Comparison of ENCODE assay signal across 12 cellular contexts in the genomic region with DNA sequence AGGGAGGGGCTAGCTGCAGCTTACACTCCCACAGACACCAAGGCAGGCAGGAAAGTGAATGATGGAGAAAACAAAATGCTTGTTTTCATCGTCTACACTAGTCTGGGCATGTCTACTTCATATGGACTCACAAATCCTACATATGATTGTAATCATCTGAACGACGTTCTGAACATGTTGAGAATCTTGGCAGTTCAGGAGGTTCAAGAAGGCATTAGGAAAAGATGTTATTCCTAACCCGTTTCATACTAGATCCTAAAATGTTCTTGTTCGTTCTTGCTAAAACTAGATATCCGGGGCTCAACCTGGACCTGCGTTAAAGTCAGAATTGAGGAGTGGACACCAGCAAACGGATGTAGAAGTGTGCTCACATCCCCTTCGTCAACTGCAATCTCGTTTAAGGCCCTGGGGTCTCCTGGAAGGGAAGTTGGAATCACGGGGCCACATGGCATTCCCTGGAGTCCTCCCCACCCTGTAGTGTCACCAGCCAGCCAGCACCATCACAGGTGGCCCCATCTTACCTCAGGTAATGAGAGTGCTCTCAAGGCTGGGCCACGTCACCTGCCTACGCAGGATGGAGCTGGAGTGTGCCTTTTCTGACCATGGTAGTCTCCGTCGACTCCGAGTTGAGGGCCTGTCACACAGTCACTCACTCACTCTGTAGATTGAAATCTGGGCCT.
"Had no signal": no experiment of that assay in that cellular context is flagged by ENCODE, and none has a peak within 500 bp of the region (broad histone marks: within the 10 kb centered on the region; RNA-seq: fewer than 3 reads in every experiment).

No MANE protein-coding gene starts in this region.

- H3K4me3 Mint-ChIP-seq: activated CD4-positive, alpha-beta T cell treated with anti-CD3 and anti-CD28 coated beads, Interleukin-2, amount 10 ng/mL, durations not matched to agents 7 days and 5 days; activated T-helper 17 cell treated with anti-CD3 and anti-CD28 coated beads, Interleukin-2, amount 50 U/mL, for 72 hours; natural killer cell; stimulated activated memory B cell treated with anti-CD40 and anti-IgM and Interleukin-4, amounts not matched to agents 10 μg/mL and 1 μg/mL and 100 μg/mL, for 72 hours had no signal

- H3K9me3 ChIP-seq: tibial artery had no signal

- H3K36me3 Mint-ChIP-seq: natural killer cell had no signal

- H3K27ac Mint-ChIP-seq: activated CD4-positive, alpha-beta T cell treated with anti-CD3 and anti-CD28 coated beads, Interleukin-2, amount 10 ng/mL, durations not matched to agents 7 days and 5 days; activated T-helper 17 cell treated with anti-CD3 and anti-CD28 coated beads, Interleukin-2, amount 50 U/mL, for 72 hours; natural killer cell; stimulated activated memory B cell treated with anti-CD40 and anti-IgM and Interleukin-4, amounts not matched to agents 10 μg/mL and 1 μg/mL and 100 μg/mL, for 72 hours had no signal

- H3K27me3 Mint-ChIP-seq: activated T-helper 17 cell treated with anti-CD3 and anti-CD28 coated beads, Interleukin-2, amount 50 U/mL, for 72 hours; stimulated activated memory B cell treated with anti-CD40 and anti-IgM and Interleukin-4, amounts not matched to agents 10 μg/mL and 1 μg/mL and 100 μg/mL, for 72 hours had no signal

- DNase-seq: activated CD4-positive, alpha-beta T cell treated with anti-CD3 and anti-CD28 coated beads, Interleukin-2, amount 10 ng/mL, durations not matched to agents 7 days and 5 days; activated CD4-positive, CD25-positive, alpha-beta regulatory T cell; activated naive CD4-positive, alpha-beta T cell treated with Interleukin-2 at 50 U/mL for 16 hours; erythroblast; natural killer cell; occipital lobe; stimulated activated CD4-positive, alpha-beta T cell treated with anti-CD3 and anti-CD28 coated beads, Interleukin-12 subunit alpha, Interleukin-12 subunit beta, amount 100 ng/mL, for 4 hours; stimulated activated CD4-positive, alpha-beta T cell treated with anti-CD3 and anti-CD28 coated beads, Interleukin-2, amount 100 ng/mL, for 24 hours had no signal

- H3K27ac ChIP-seq: tibial artery had no signal

- H3K4me3 ChIP-seq: SK-N-MC, tibial artery had no signal

- H3K4me1 Mint-ChIP-seq: natural killer cell; stimulated activated memory B cell treated with anti-CD40 and anti-IgM and Interleukin-4, amounts not matched to agents 10 μg/mL and 1 μg/mL and 100 μg/mL, for 72 hours had no signal

- H3K27me3 ChIP-seq: tibial artery had no signal

- ATAC-seq: activated T-helper 17 cell treated with anti-CD3 and anti-CD28 coated beads, Interleukin-2, amount 50 U/mL, for 72 hours; natural killer cell; stimulated activated memory B cell treated with anti-CD40 and anti-IgM and Interleukin-4, amounts not matched to agents 10 μg/mL and 1 μg/mL and 100 μg/mL, for 72 hours had no signal

- H3K9me3 Mint-ChIP-seq: activated CD4-positive, alpha-beta T cell treated with anti-CD3 and anti-CD28 coated beads, Interleukin-2, amount 10 ng/mL, durations not matched to agents 7 days and 5 days; activated T-helper 17 cell treated with anti-CD3 and anti-CD28 coated beads, Interleukin-2, amount 50 U/mL, for 72 hours; natural killer cell; stimulated activated memory B cell treated with anti-CD40 and anti-IgM and Interleukin-4, amounts not matched to agents 10 μg/mL and 1 μg/mL and 100 μg/mL, for 72 hours had no signal
